In genomic region chr1:53409695-53410094, GRCh38 we compare ENCODE assay signal across 19 cellular contexts. TPM values are rescaled to one million over a fixed set of nuclear protein-coding genes. Genes with fewer than 3 reads are reported as not detected.
DNase-seq lines count a peak whose midpoint lies in the region; ATAC-seq and TF ChIP-seq lines count a peak whose summit lies in the region.
"Had no signal": no experiment of that assay in that cellular context is flagged by ENCODE, and none has a peak within 500 bp of the region (broad histone marks: within the 10 kb centered on the region; RNA-seq: fewer than 3 reads in every experiment).

No MANE protein-coding gene starts in this region.

- TF ChIP-seq CTCF in CD8-positive, alpha-beta T cell (IDR thresholded peaks at IDR 0.05) = no peak
- no peak for TF ChIP-seq CTCF in SK-N-SH (IDR thresholded peaks at IDR 0.05)

- 50% methylated on average over 2 of the region's 6 CpGs for WGBS in SK-N-SH (ENCODE audit: low lambda C conversion rate)

- H3K9me3 Mint-ChIP-seq in CD8-positive, alpha-beta T cell = no peaks in the 10 kb centered on the region
- H3K9me3 Mint-ChIP-seq: naive B cell had no signal

- no peaks in the 10 kb centered on the region for H3K36me3 Mint-ChIP-seq in CD8-positive, alpha-beta T cell
- H3K36me3 Mint-ChIP-seq: naive B cell had no signal

- no peak overlapping the region for H3K9ac ChIP-seq in SK-N-SH

- H3K27ac Mint-ChIP-seq in CD8-positive, alpha-beta T cell = peak overlapping the region; percentile 90

- H3K9me2 ChIP-seq in SK-N-SH = no peaks in the 10 kb centered on the region

- no peak for TF ChIP-seq RAD21 in SK-N-SH (IDR thresholded peaks at IDR 0.05; ENCODE audit: low read length)

- peaks cover 22% of the 10 kb centered on the region for H3F3A ChIP-seq in SK-N-SH (replicated peaks; ENCODE audit: insufficient read depth)

- no peaks in the 10 kb centered on the region for H3K79me2 ChIP-seq in SK-N-SH (ENCODE audit: insufficient read depth)

- no peak overlapping the region for H3K27ac ChIP-seq in CD8-positive, alpha-beta T cell (ENCODE audit: low read depth, low read length)
- no peak overlapping the region for H3K27ac ChIP-seq in SK-N-SH (ENCODE audit: low read depth in 2 of 2, low read length in 1 of 2)
- H3K27ac ChIP-seq: upper lobe of left lung had no signal

- H3K4me1 ChIP-seq in CD8-positive, alpha-beta T cell (ENCODE audit: insufficient read depth, low read length) = peaks cover 38% of the 10 kb centered on the region
- peaks cover 17 to 41% of the 10 kb centered on the region in 2 experiments; a peak in 3 of 4 replicates for H3K4me1 ChIP-seq in SK-N-SH (ENCODE audit: control insufficient read depth in 1 of 2, insufficient read depth in 2 of 2, low read depth in 1 of 2, low read length in 1 of 2)

- H3K4me1 Mint-ChIP-seq in CD8-positive, alpha-beta T cell (ENCODE audit: low read depth) = peaks cover 62% of the 10 kb centered on the region

- H2AFZ ChIP-seq in SK-N-SH (ENCODE audit: low read depth) = no peak overlapping the region

- H3K9me3 ChIP-seq in CD8-positive, alpha-beta T cell (ENCODE audit: low read length) = no peaks in the 10 kb centered on the region
- no peaks in the 10 kb centered on the region for H3K9me3 ChIP-seq in SK-N-SH
- H3K9me3 ChIP-seq: upper lobe of left lung had no signal

- H3K4me3 Mint-ChIP-seq in CD8-positive, alpha-beta T cell = no peak overlapping the region

- H3K4me2 ChIP-seq in SK-N-SH = peak overlapping the region; percentile 62

- H3K27me3 ChIP-seq in CD8-positive, alpha-beta T cell (ENCODE audit: insufficient read depth, low read length) = no peaks in the 10 kb centered on the region
- H3K27me3 ChIP-seq in SK-N-SH (ENCODE audit: insufficient read depth) = no peaks in the 10 kb centered on the region
- no peaks in the 10 kb centered on the region; the same call in 1 of the 2 replicates for H3K27me3 ChIP-seq in H7 (ENCODE audit: control insufficient read depth, insufficient read depth, low read length)
- H3K27me3 ChIP-seq: upper lobe of left lung had no signal

- DNase-seq in CD8-positive, alpha-beta T cell = no peak
- peak; percentile 51 for DNase-seq in SK-N-SH
- DNase-seq in islet precursor cell = peak; percentile 56
- DNase-seq in H7 = no peak
- DNase-seq in NOMO-1 treated with dmso at 0.1 percent for 144 hours (lab: John Stamatoyannopoulos, UW; ENCODE audit: unreplicated experiment) = no peak
- DNase-seq in glomerular visceral epithelial cell (ENCODE audit: extremely low spot score) = no peak
- DNase-seq: activated CD4-positive, alpha-beta T cell treated with anti-CD3 and anti-CD28 coated beads, Interleukin-2, amount 50 U/mL, for 1 hour; activated effector memory CD4-positive, alpha-beta T cell treated with Interleukin-2 at 50 U/mL for 16 hours; naive B cell; NCI-H1092 treated with DMSO at 0.1 percent for 48 hours; right cardiac atrium; stimulated activated CD4-positive, alpha-beta T cell treated with anti-CD3 and anti-CD28 coated beads, Interleukin-2, amount 100 ng/mL, for 24 hours; upper lobe of left lung had no signal

- H3K4me3 ChIP-seq in CD8-positive, alpha-beta T cell (ENCODE audit: low read depth, low read length) = no peak overlapping the region
- H3K4me3 ChIP-seq in SK-N-SH (ENCODE audit: low read depth in 2 of 2, low read length in 1 of 2) = no peak overlapping the region
- H3K4me3 ChIP-seq in H7 (ENCODE audit: insufficient read depth, low read depth, low read length) = no peak overlapping the region
- H3K4me3 ChIP-seq: upper lobe of left lung had no signal

- POLR2A ChIA-PET in CD8-positive, alpha-beta T cell (lab: Charles Lee) = no interaction called here
- POLR2A ChIA-PET in SK-N-SH (lab: Yijun Ruan, JAX) = interaction anchor here (0.9 kb wide), 1 partner anchor 13 kb away, joined by 3 read pairs; no protein-coding TSS in a partner anchor

- intact Hi-C loops in CD8-positive, alpha-beta T cell (cut with DNase I, micrococcal nuclease) = no loop called here

- TF ChIP-seq EP300 in SK-N-SH (IDR thresholded peaks at IDR 0.05; ENCODE audit: borderline replicate concordance in 1 of 2, low read depth in 1 of 2, low read length in 1 of 2) = no peak; a peak in 1 of 4 replicates

- ATAC-seq in CD8-positive, alpha-beta T cell = peak; percentile 1
- ATAC-seq in GM19025 (IDR thresholded peaks at IDR 0.05; ENCODE audit: low read depth, unreplicated experiment) = peak; percentile 24
- no peak for ATAC-seq in HG02571 (IDR thresholded peaks at IDR 0.05; ENCODE audit: unreplicated experiment)
- ATAC-seq: right cardiac atrium had no signal

- no peaks in the 10 kb centered on the region for H3K27me3 Mint-ChIP-seq in CD8-positive, alpha-beta T cell (ENCODE audit: low read depth)

- CTCF ChIA-PET in CD8-positive, alpha-beta T cell (lab: Charles Lee) = interaction anchor here (10.5 to 24.9 kb wide), 2 partner anchors 14 to 133 kb away, joined by 95 to 458 read pairs; no protein-coding TSS in a partner anchor
- CTCF ChIA-PET in SK-N-SH (lab: Yijun Ruan, JAX) = interaction anchor here (2.0 to 3.7 kb wide), 3 partner anchors 13 to 131 kb away, joined by 11 to 22 read pairs (median 19); no protein-coding TSS in a partner anchor

- no peaks in the 10 kb centered on the region for H3K36me3 ChIP-seq in CD8-positive, alpha-beta T cell (ENCODE audit: insufficient read depth, low read length)
- H3K36me3 ChIP-seq in SK-N-SH (replicated peaks in 1 of 2; ENCODE audit: control insufficient read depth in 1 of 2, insufficient read depth in 2 of 2, low read length in 1 of 2) (no peaks in the 10 kb centered on the region), H7 (replicated peaks; ENCODE audit: control insufficient read depth, insufficient read depth, low read length) (no peaks in the 10 kb centered on the region)
- H3K36me3 ChIP-seq: upper lobe of left lung had no signal

- no peaks in the 10 kb centered on the region for H4K20me1 ChIP-seq in SK-N-SH (ENCODE audit: insufficient read depth)

TF ChIP-seq in SK-N-SH, 30 proteins besides CTCF, POLR2A, EP300 and RAD21:
- TF ChIP-seq EZH2phosphoT487 (IDR thresholded peaks at IDR 0.05; ENCODE audit: borderline replicate concordance, low read depth) (no peak), NRF1 (IDR thresholded peaks at IDR 0.05; ENCODE audit: low read depth, low read length) (no peak), ELF1 (IDR thresholded peaks at IDR 0.05) (no peak), SMC3 (IDR thresholded peaks at IDR 0.05; ENCODE audit: low read depth, low read length) (no peak), ZBTB33 (IDR thresholded peaks at IDR 0.05; ENCODE audit: borderline replicate concordance, low read depth) (no peak)

RNA-seq across cellular contexts. Expression of gene DMRTB1, which starts 49.5 kb away (rescaled TPM):
- not detected for total RNA-seq in CD8-positive, alpha-beta T cell
- polyA plus RNA-seq in SK-N-SH (2012; rRNA removed) = not detected in 2 replicates
- not detected in 2 replicates for polyA plus RNA-seq in SK-N-SH (2012; cell fraction: cytosol; rRNA removed)
- polyA plus RNA-seq in SK-N-SH (2012; cell fraction: nucleus; rRNA removed) = not detected in 2 replicates
- total RNA-seq in H7 (2014; rRNA removed; shearing (Covaris generic)) = 0.22 and 0.55 TPM in 2 replicates
- total RNA-seq: G401; liver; NCI-H460; right cardiac atrium; T-helper 2 cell treated with Interferon-gamma antibody and Interleukin-4, amounts not matched to agents 100 ng/mL and 5 ng/mL, for 36 hours; upper lobe of left lung had no signal
- polyA plus RNA-seq: liver, right cardiac atrium had no signal

Comparison
In these comparisons a context has a peak if more than half of its experiments do, and no peak if none do; other contexts are left out.
1. DNase-seq: peak in SK-N-SH (single experiment) and islet precursor cell (single experiment); none in CD8-positive, alpha-beta T cell (0 of 7), H7 (single experiment), NOMO-1 treated with dmso at 0.1 percent for 144 hours (single experiment) and glomerular visceral epithelial cell (single experiment).